22 cellular contexts compared by ENCODE assay signal in genomic region chrX:139882299-139882698, GRCh38. TPM values are rescaled to one million over a fixed set of nuclear protein-coding genes. Genes with fewer than 3 reads are reported as not detected.
A peak's percentile ranks its signal among the peaks of the same experiment; 100 is the strongest.
DNase-seq lines count a peak whose midpoint lies in the region; ATAC-seq and TF ChIP-seq lines count a peak whose summit lies in the region.
"Had no signal": no experiment of that assay in that cellular context is flagged by ENCODE, and none has a peak within 500 bp of the region (broad histone marks: within the 10 kb centered on the region; RNA-seq: fewer than 3 reads in every experiment).

No MANE protein-coding gene starts in this region.

- no peak overlapping the region for H2AFZ ChIP-seq in neural progenitor cell (replicated peaks)

- peak; percentile 29 for DNase-seq in AG10803 (ENCODE audit: low read depth)
- DNase-seq in HFFc6 = no peak
- peak; percentile 33 to 40 for DNase-seq in cardiac fibroblast (ENCODE audit: low read depth in 2 of 2)
- DNase-seq in neural progenitor cell (ENCODE audit: low spot score) = no peak
- no peak for DNase-seq in NCI-H345 treated with DMSO at 0.1 percent for 48 hours (lab: John Stamatoyannopoulos, UW; ENCODE audit: unreplicated experiment)
- DNase-seq in activated T-cell treated with anti-CD3 and anti-CD28 coated beads, Interleukin-2, amount 50 U/mL, for 1 hour = no peak
- DNase-seq: activated CD4-positive, alpha-beta memory T cell treated with anti-CD3 and anti-CD28 coated beads for 36 hours; activated T-cell treated with anti-CD3 and anti-CD28 coated beads for 4 hours; AML-193; left colon; midbrain; NCI-H1436; NCI-H774; OCI-M1; retina; SHP77 treated with DMSO at 0.1 percent for 48 hours; stimulated activated CD4-positive, alpha-beta T cell treated with anti-CD3 and anti-CD28 coated beads, Interleukin-15, amount 100 ng/mL, for 24 hours; T-helper 17 cell had no signal

- TF ChIP-seq CTCF in AG10803 (conservative IDR thresholded peaks at IDR 0.05; ENCODE audit: low read length) (no peak), HFFc6 (IDR thresholded peaks at IDR 0.05) (no peak), cardiac fibroblast (IDR thresholded peaks at IDR 0.05; ENCODE audit: low read depth, low read length) (no peak), neural progenitor cell (IDR thresholded peaks at IDR 0.05) (no peak)

- peaks cover 15% of the 10 kb centered on the region for H3K9me3 ChIP-seq in neural progenitor cell (ENCODE audit: low read depth)
- H3K9me3 ChIP-seq: thoracic aorta had no signal

- ATAC-seq in GM19328 (IDR thresholded peaks at IDR 0.05; ENCODE audit: unreplicated experiment) = no peak
- ATAC-seq: activated naive CD4-positive, alpha-beta T cell treated with anti-CD3 and anti-CD28 coated beads, Interleukin-2, amount 50 U/mL, for 72 hours; left colon; stimulated activated effector memory CD8-positive, alpha-beta T cell treated with anti-CD3 and anti-CD28 coated beads, Interleukin-12 subunit alpha, Interleukin-12 subunit beta, amount 100 ng/mL, for 72 hours; T-helper 17 cell had no signal

- peaks cover 2% of the 10 kb centered on the region for H3K36me3 ChIP-seq in neural progenitor cell
- H3K36me3 ChIP-seq: thoracic aorta had no signal

- peaks cover 5% of the 10 kb centered on the region; the same call in 1 of the 2 replicates for H3K36me3 Mint-ChIP-seq in HFFc6 (ENCODE audit: low read depth)
- H3K36me3 Mint-ChIP-seq in neural progenitor cell = peaks cover 6% of the 10 kb centered on the region
- H3K36me3 Mint-ChIP-seq: activated naive CD4-positive, alpha-beta T cell treated with anti-CD3 and anti-CD28 coated beads, Interleukin-2, amount 50 U/mL, for 72 hours; stimulated activated effector memory CD8-positive, alpha-beta T cell treated with anti-CD3 and anti-CD28 coated beads, Interleukin-12 subunit alpha, Interleukin-12 subunit beta, amount 100 ng/mL, for 72 hours had no signal

- H3K27ac Mint-ChIP-seq in HFFc6 = peak overlapping the region; percentile 91
- peak overlapping the region; percentile 51 for H3K27ac Mint-ChIP-seq in neural progenitor cell
- H3K27ac Mint-ChIP-seq: activated CD4-positive, alpha-beta memory T cell treated with anti-CD3 and anti-CD28 coated beads for 36 hours; stimulated activated effector memory CD8-positive, alpha-beta T cell treated with anti-CD3 and anti-CD28 coated beads, Interleukin-12 subunit alpha, Interleukin-12 subunit beta, amount 100 ng/mL, for 72 hours; T-helper 17 cell had no signal

- H3K9me3 Mint-ChIP-seq in HFFc6 = no peaks in the 10 kb centered on the region
- H3K9me3 Mint-ChIP-seq in neural progenitor cell = no peaks in the 10 kb centered on the region
- H3K9me3 Mint-ChIP-seq: activated CD4-positive, alpha-beta memory T cell treated with anti-CD3 and anti-CD28 coated beads for 36 hours; activated naive CD4-positive, alpha-beta T cell treated with anti-CD3 and anti-CD28 coated beads, Interleukin-2, amount 50 U/mL, for 72 hours; stimulated activated effector memory CD8-positive, alpha-beta T cell treated with anti-CD3 and anti-CD28 coated beads, Interleukin-12 subunit alpha, Interleukin-12 subunit beta, amount 100 ng/mL, for 72 hours had no signal

- H3K27me3 ChIP-seq in neural progenitor cell = no peaks in the 10 kb centered on the region

- H3K4me3 Mint-ChIP-seq in HFFc6 (peak overlapping the region; percentile 77), neural progenitor cell (no peak overlapping the region)
- H3K4me3 Mint-ChIP-seq: activated CD4-positive, alpha-beta memory T cell treated with anti-CD3 and anti-CD28 coated beads for 36 hours; stimulated activated effector memory CD8-positive, alpha-beta T cell treated with anti-CD3 and anti-CD28 coated beads, Interleukin-12 subunit alpha, Interleukin-12 subunit beta, amount 100 ng/mL, for 72 hours; T-helper 17 cell had no signal

- H4K20me1 ChIP-seq in neural progenitor cell (ENCODE audit: low read depth) = no peaks in the 10 kb centered on the region

- H3K27me3 Mint-ChIP-seq in HFFc6 (ENCODE audit: insufficient read depth) (no peaks in the 10 kb centered on the region; the same call in 1 of the 2 replicates), neural progenitor cell (ENCODE audit: insufficient read depth, low read depth) (no peaks in the 10 kb centered on the region)
- H3K27me3 Mint-ChIP-seq: activated CD4-positive, alpha-beta memory T cell treated with anti-CD3 and anti-CD28 coated beads for 36 hours; T-helper 17 cell had no signal

- peaks cover 80% of the 10 kb centered on the region for H3K4me1 Mint-ChIP-seq in HFFc6 (ENCODE audit: low read depth)
- H3K4me1 Mint-ChIP-seq in neural progenitor cell = peaks cover 2% of the 10 kb centered on the region

- no peak overlapping the region for H3K4me2 ChIP-seq in neural progenitor cell

- no peak overlapping the region for H3K9ac ChIP-seq in neural progenitor cell

- peaks cover 5% of the 10 kb centered on the region for H3K79me2 ChIP-seq in neural progenitor cell (ENCODE audit: low read depth)

- H3K27ac ChIP-seq in neural progenitor cell = no peak overlapping the region

- H3K4me3 ChIP-seq in AG10803 (ENCODE audit: low read length) (no peak overlapping the region), cardiac fibroblast (replicated peaks in 1 of 2; ENCODE audit: low read depth in 2 of 2, low read length in 2 of 2) (no peak overlapping the region), neural progenitor cell (no peak overlapping the region)
- H3K4me3 ChIP-seq: thoracic aorta had no signal

- no peaks in the 10 kb centered on the region for H3K4me1 ChIP-seq in neural progenitor cell

- no peaks in the 10 kb centered on the region for H3F3A ChIP-seq in neural progenitor cell (ENCODE audit: low read depth)

RNA-seq across cellular contexts. Expression of gene ATP11C, which starts 50.6 kb away (rescaled TPM):
- 10 to 100 TPM; 25.1 to 38.6 (median 35.7) TPM for total RNA-seq in HFFc6 (2021; fragmentation: NEBNext Ultra II Directional; extraction: Animal tissue kit (Norgen Biotek cat#: 25700))
- total RNA-seq in neural progenitor cell (ENCODE audit: low replicate concordance) = 43.6 and 68.0 TPM in 2 replicates

Comparison
In these comparisons a context has a peak if more than half of its experiments do, and no peak if none do; other contexts are left out.
1. DNase-seq: peak in AG10803 (single experiment) and cardiac fibroblast (2 of 2); none in HFFc6 (single experiment), neural progenitor cell (single experiment), NCI-H345 treated with DMSO at 0.1 percent for 48 hours (single experiment) and activated T-cell treated with anti-CD3 and anti-CD28 coated beads, Interleukin-2, amount 50 U/mL, for 1 hour (single experiment).